13 cellular contexts compared by ENCODE assay signal in the genomic region with DNA sequence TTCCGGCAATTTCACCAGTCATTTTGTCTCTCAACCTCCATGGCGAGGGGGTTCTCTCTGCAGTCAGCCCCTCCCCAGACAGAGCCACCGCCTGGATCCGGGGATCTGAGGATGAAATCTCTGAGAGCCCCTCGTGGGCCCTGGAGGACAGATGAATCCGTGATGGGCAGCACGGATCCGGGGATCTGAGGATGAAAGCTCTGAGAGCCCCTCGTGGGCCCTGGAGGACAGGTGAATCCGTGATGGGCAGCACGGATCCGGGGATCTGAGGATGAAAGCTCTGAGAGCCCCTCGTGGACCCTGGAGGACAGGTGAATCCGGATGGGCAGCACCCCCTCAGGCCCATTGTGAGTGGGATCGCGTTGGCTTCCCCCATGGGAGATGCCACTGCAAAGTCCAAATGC.
DNase-seq lines count a peak whose midpoint lies in the region; ATAC-seq and TF ChIP-seq lines count a peak whose summit lies in the region.
"Had no signal": no experiment of that assay in that cellular context is flagged by ENCODE, and none has a peak within 500 bp of the region (broad histone marks: within the 10 kb centered on the region; RNA-seq: fewer than 3 reads in every experiment).

No MANE protein-coding gene starts in this region.

- peak overlapping the region; percentile 37 for H2AK5ac ChIP-seq in neuronal stem cell (ENCODE audit: low read depth, low read length)

- no peaks in the 10 kb centered on the region for H3K36me3 ChIP-seq in endodermal cell (ENCODE audit: control insufficient read depth, insufficient read depth, low read length)
- H3K36me3 ChIP-seq in neuronal stem cell (replicated peaks in 1 of 2; ENCODE audit: control insufficient read depth in 2 of 2, insufficient read depth in 2 of 2, low read length in 2 of 2) = no peaks in the 10 kb centered on the region

- no peak overlapping the region for H2AFZ ChIP-seq in neuronal stem cell (ENCODE audit: low read length)

- no peaks in the 10 kb centered on the region for H3K79me1 ChIP-seq in neuronal stem cell (ENCODE audit: low read depth, low read length)

- H3K27ac ChIP-seq in endodermal cell (ENCODE audit: low read depth, low read length) (no peak overlapping the region), neuronal stem cell (replicated peaks; ENCODE audit: low read length) (no peak overlapping the region)
- H3K27ac ChIP-seq: C4-2B had no signal

- H3K4ac ChIP-seq in neuronal stem cell (ENCODE audit: low read length) = no peak overlapping the region

- H3K14ac ChIP-seq in neuronal stem cell (ENCODE audit: low read length) = no peak overlapping the region

- no peak overlapping the region for H3K23ac ChIP-seq in neuronal stem cell (ENCODE audit: low read depth, low read length, poor library complexity)

- H3K18ac ChIP-seq in neuronal stem cell (ENCODE audit: low read length) = no peak overlapping the region

- ATAC-seq in natural killer cell treated with Interleukin-12 subunit alpha and Interleukin-12 subunit beta and Interleukin-15 and Interleukin-18, amount 100 ng/mL, for 72 hours = no peak
- ATAC-seq in natural killer cell = no peak

- H2BK5ac ChIP-seq in neuronal stem cell (ENCODE audit: low read length) = no peak overlapping the region

- peaks cover 7 to 11% of the 10 kb centered on the region in 2 donors for H3K27me3 Mint-ChIP-seq in natural killer cell treated with Interleukin-12 subunit alpha and Interleukin-12 subunit beta and Interleukin-15 and Interleukin-18, amount 100 ng/mL, for 72 hours
- H3K27me3 Mint-ChIP-seq in natural killer cell (ENCODE audit: low read depth in 2 of 2) (no peaks in the 10 kb centered on the region), endodermal cell (ENCODE audit: insufficient read depth) (peaks cover 21% of the 10 kb centered on the region)
- H3K27me3 Mint-ChIP-seq: B cell; CD4-positive, alpha-beta T cell had no signal

- no peaks in the 10 kb centered on the region for H3K9me3 Mint-ChIP-seq in natural killer cell treated with Interleukin-12 subunit alpha and Interleukin-12 subunit beta and Interleukin-15 and Interleukin-18, amount 100 ng/mL, for 72 hours
- H3K9me3 Mint-ChIP-seq in natural killer cell (no peaks in the 10 kb centered on the region), endodermal cell (no peaks in the 10 kb centered on the region)
- H3K9me3 Mint-ChIP-seq: CD4-positive, alpha-beta T cell; H9 had no signal

- H3K9ac ChIP-seq in endodermal cell (ENCODE audit: extremely low read depth, low read length, poor library complexity, severe bottlenecking) = no peak overlapping the region
- no peak overlapping the region for H3K9ac ChIP-seq in neuronal stem cell (ENCODE audit: low read depth, low read length, poor library complexity)

- no peak overlapping the region for H2BK120ac ChIP-seq in neuronal stem cell (ENCODE audit: low read depth, low read length)

- H3K27me3 ChIP-seq in endodermal cell (ENCODE audit: control insufficient read depth, insufficient read depth, low read length, poor library complexity, severe bottlenecking) = no peaks in the 10 kb centered on the region
- H3K27me3 ChIP-seq in neuronal stem cell (ENCODE audit: control insufficient read depth in 3 of 3, insufficient read depth in 3 of 3, low read depth in 1 of 3, low read length in 3 of 3) = peaks cover 0 to 3% (median 0%) of the 10 kb centered on the region in 3 experiments

- H3K4me1 Mint-ChIP-seq in natural killer cell treated with Interleukin-12 subunit alpha and Interleukin-12 subunit beta and Interleukin-15 and Interleukin-18, amount 100 ng/mL, for 72 hours (ENCODE audit: low read depth in 2 of 2) = peaks cover 0 to 7% of the 10 kb centered on the region in 2 donors
- H3K4me1 Mint-ChIP-seq in natural killer cell (no peaks in the 10 kb centered on the region), endodermal cell (peaks cover 16% of the 10 kb centered on the region)
- H3K4me1 Mint-ChIP-seq: B cell had no signal

- H3K4me3 ChIP-seq in endodermal cell (ENCODE audit: low read length) = no peak overlapping the region
- no peak overlapping the region for H3K4me3 ChIP-seq in neuronal stem cell (ENCODE audit: low read length in 2 of 2)

- no peak overlapping the region for H4K8ac ChIP-seq in neuronal stem cell (ENCODE audit: low read depth, low read length)

- H3K27ac Mint-ChIP-seq in natural killer cell treated with Interleukin-12 subunit alpha and Interleukin-12 subunit beta and Interleukin-15 and Interleukin-18, amount 100 ng/mL, for 72 hours = no peak overlapping the region
- H3K27ac Mint-ChIP-seq in natural killer cell (no peak overlapping the region), endodermal cell (no peak overlapping the region)
- H3K27ac Mint-ChIP-seq: B cell; CD4-positive, alpha-beta T cell; H9 had no signal

- H3K4me1 ChIP-seq in endodermal cell (ENCODE audit: control insufficient read depth, insufficient read depth, low read length) (no peaks in the 10 kb centered on the region), neuronal stem cell (ENCODE audit: control insufficient read depth in 2 of 2, insufficient read depth in 1 of 2, low read depth in 1 of 2, low read length in 2 of 2) (peaks cover 31 to 35% of the 10 kb centered on the region in 2 donors)
- H3K4me1 ChIP-seq: Caco-2 had no signal

- H3K4me3 Mint-ChIP-seq in natural killer cell treated with Interleukin-12 subunit alpha and Interleukin-12 subunit beta and Interleukin-15 and Interleukin-18, amount 100 ng/mL, for 72 hours = no peak overlapping the region
- H3K4me3 Mint-ChIP-seq in natural killer cell = no peak overlapping the region
- H3K4me3 Mint-ChIP-seq in endodermal cell = no peak overlapping the region
- H3K4me3 Mint-ChIP-seq: B cell; CD4-positive, alpha-beta T cell; H9 had no signal

- intact Hi-C loops in natural killer cell (cut with micrococcal nuclease) = no loop called here

- no peaks in the 10 kb centered on the region for H3K9me3 ChIP-seq in endodermal cell (ENCODE audit: control insufficient read depth, low read length)
- H3K9me3 ChIP-seq in neuronal stem cell (replicated peaks in 1 of 2; ENCODE audit: control insufficient read depth in 2 of 2, insufficient read depth in 1 of 2, low read depth in 1 of 2, low read length in 2 of 2) = no peaks in the 10 kb centered on the region
- H3K9me3 ChIP-seq: Caco-2 had no signal

- H2BK15ac ChIP-seq in neuronal stem cell (ENCODE audit: low read length) = no peak overlapping the region

- 94% methylated on average over 14 to 16 of the region's 16 CpGs for WGBS in endodermal cell (ENCODE audit: insufficient coverage in 1 of 2, insufficient read length in 1 of 2), 2 experiments
- WGBS in neuronal stem cell (ENCODE audit: extremely low coverage in 2 of 2, insufficient read length in 2 of 2, insufficient replicate concordance in 1 of 2), 2 donors = no CpG with 5 or more reads among the region's 16 CpGs

- TF ChIP-seq CTCF in natural killer cell (IDR thresholded peaks at IDR 0.05) (no peak), endodermal cell (conservative IDR thresholded peaks at IDR 0.05) (no peak)

- no peak overlapping the region for H2BK12ac ChIP-seq in neuronal stem cell (ENCODE audit: low read length)

- peak; percentile 59 for DNase-seq in natural killer cell treated with Interleukin-12 subunit alpha and Interleukin-12 subunit beta and Interleukin-15 and Interleukin-18, amount 100 ng/mL, for 72 hours (ENCODE audit: low spot score)
- DNase-seq in natural killer cell (no peak), endodermal cell (peak; percentile 40), neuronal stem cell (ENCODE audit: low spot score) (no peak), SK-N-DZ (ENCODE audit: low spot score) (no peak), HUDEP-2 (lab: John Stamatoyannopoulos, UW; ENCODE audit: unreplicated experiment in 76 of 76) (no peak), T-helper 9 cell (no peak)
- DNase-seq: 8988T; Caco-2; CD4-positive, alpha-beta T cell; H9 had no signal

- H3K36me3 Mint-ChIP-seq in natural killer cell treated with Interleukin-12 subunit alpha and Interleukin-12 subunit beta and Interleukin-15 and Interleukin-18, amount 100 ng/mL, for 72 hours = no peaks in the 10 kb centered on the region
- H3K36me3 Mint-ChIP-seq in natural killer cell (no peaks in the 10 kb centered on the region), endodermal cell (ENCODE audit: low read depth) (no peaks in the 10 kb centered on the region)

- H4K91ac ChIP-seq in neuronal stem cell (ENCODE audit: low read depth, low read length, poor library complexity) = no peak overlapping the region

- no peak overlapping the region for H3K4me2 ChIP-seq in neuronal stem cell (ENCODE audit: insufficient read depth, low read length, poor library complexity, severe bottlenecking)

Comparison
In these comparisons a context has a peak if more than half of its experiments do, and no peak if none do; other contexts are left out.
1. DNase-seq: peak in natural killer cell treated with Interleukin-12 subunit alpha and Interleukin-12 subunit beta and Interleukin-15 and Interleukin-18, amount 100 ng/mL, for 72 hours (single experiment) and endodermal cell (single experiment); none in natural killer cell (single experiment), neuronal stem cell (single experiment), SK-N-DZ (single experiment), HUDEP-2 (0 of 76) and T-helper 9 cell (single experiment).